ENCODE assay signal across 21 cellular contexts in the genomic region with DNA sequence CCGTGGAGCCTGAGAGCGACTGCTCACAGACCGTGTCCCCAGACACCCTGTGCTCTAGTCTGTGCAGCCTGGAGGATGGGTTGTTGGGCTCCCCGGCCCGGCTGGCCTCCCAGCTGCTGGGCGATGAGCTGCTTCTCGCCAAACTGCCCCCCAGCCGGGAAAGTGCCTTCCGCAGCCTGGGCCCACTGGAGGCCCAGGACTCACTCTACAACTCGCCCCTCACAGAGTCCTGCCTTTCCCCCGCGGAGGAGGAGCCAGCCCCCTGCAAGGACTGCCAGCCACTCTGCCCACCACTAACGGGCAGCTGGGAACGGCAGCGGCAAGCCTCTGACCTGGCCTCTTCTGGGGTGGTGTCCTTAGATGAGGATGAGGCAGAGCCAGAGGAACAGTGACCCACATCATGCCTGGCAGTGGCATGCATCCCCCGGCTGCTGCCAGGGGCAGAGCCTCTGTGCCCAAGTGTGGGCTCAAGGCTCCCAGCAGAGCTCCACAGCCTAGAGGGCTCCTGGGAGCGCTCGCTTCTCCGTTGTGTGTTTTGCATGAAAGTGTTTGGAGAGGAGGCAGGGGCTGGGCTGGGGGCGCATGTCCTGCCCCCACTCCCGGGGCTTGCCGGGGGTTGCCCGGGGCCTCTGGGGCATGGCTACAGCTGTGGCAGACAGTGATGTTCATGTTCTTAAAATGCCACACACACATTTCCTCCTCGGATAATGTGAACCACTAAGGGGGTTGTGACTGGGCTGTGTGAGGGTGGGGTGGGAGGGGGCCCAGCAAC. TPM values are rescaled to one million over a fixed set of nuclear protein-coding genes. Genes with fewer than 3 reads are reported as not detected.
DNase-seq lines count a peak whose midpoint lies in the region; TF ChIP-seq lines count a peak whose summit lies in the region.
"Had no signal": no experiment of that assay in that cellular context is flagged by ENCODE, and none has a peak within 500 bp of the region (broad histone marks: within the 10 kb centered on the region; RNA-seq: fewer than 3 reads in every experiment).

No MANE protein-coding gene starts in this region.

- CTCF ChIA-PET in HEK293 (lab: Yijun Ruan, JAX), result interaction anchor here (0.7 to 3.1 kb wide), 3 partner anchors 11 to 169 kb away, joined by 3 to 13 read pairs (median 3); partner anchors contain the start of genes CLCN2 and POLR2H

- H3K27ac ChIP-seq in HEK293 (ENCODE audit: extremely low read depth, low read depth, low read length), result no peak overlapping the region
- peak overlapping the region; percentile 38 for H3K27ac ChIP-seq in VCaP
- peak overlapping the region; percentile 90 for H3K27ac ChIP-seq in layer of hippocampus (ENCODE audit: low read depth, low read length)
- peak overlapping the region; percentile 55 for H3K27ac ChIP-seq in suprapubic skin
- H3K27ac ChIP-seq: HL-60 had no signal

- H3K9me3 Mint-ChIP-seq in T-helper 2 cell treated with Interferon-gamma antibody and Interleukin-4, amounts not matched to agents 5 μg/mL and 100 μg/mL, for 36 hours, result no peaks in the 10 kb centered on the region
- H3K9me3 Mint-ChIP-seq: IgD-negative memory B cell, immature natural killer cell had no signal

- no peak overlapping the region for H3K4me3 ChIP-seq in HEK293 (ENCODE audit: low read depth, low read length)
- H3K4me3 ChIP-seq in suprapubic skin, result no peak overlapping the region
- H3K4me3 ChIP-seq: coronary artery, heart right ventricle, lung, tibial artery had no signal

- 75% methylated on average over 6 of the region's 24 CpGs for WGBS in suprapubic skin

- TF ChIP-seq EP300 in suprapubic skin (IDR thresholded peaks at IDR 0.05), result no peak

- POLR2A ChIA-PET in HEK293 (lab: Yijun Ruan, JAX), result interaction anchor here (1.5 kb wide), 2 partner anchors 16 to 18 kb away, joined by 5 to 6 read pairs; no protein-coding TSS in a partner anchor

- no peaks in the 10 kb centered on the region for H3K4me1 ChIP-seq in HEK293 (ENCODE audit: control insufficient read depth, insufficient read depth, low read length)
- peaks cover 38% of the 10 kb centered on the region for H3K4me1 ChIP-seq in suprapubic skin

- no peaks in the 10 kb centered on the region for H3K27me3 Mint-ChIP-seq in T-helper 2 cell treated with Interferon-gamma antibody and Interleukin-4, amounts not matched to agents 5 μg/mL and 100 μg/mL, for 36 hours (ENCODE audit: low read depth)
- H3K27me3 Mint-ChIP-seq: activated naive CD8-positive, alpha-beta T cell; IgD-negative memory B cell had no signal

- no peak for TF ChIP-seq POLR2A in suprapubic skin (IDR thresholded peaks at IDR 0.05)

- H3K36me3 ChIP-seq in HEK293 (ENCODE audit: control insufficient read depth in 2 of 2, insufficient read depth in 1 of 2, low read length in 2 of 2) (peaks cover 0 to 56% of the 10 kb centered on the region in 2 experiments; a peak in 1 of 3 replicates), suprapubic skin (peaks cover 26% of the 10 kb centered on the region)

- no peak for TF ChIP-seq CTCF in HEK293 (tag by site-specific recombination; IDR thresholded peaks at IDR 0.05)
- TF ChIP-seq CTCF in VCaP (conservative IDR thresholded peaks at IDR 0.05), result no peak
- TF ChIP-seq CTCF in suprapubic skin (IDR thresholded peaks at IDR 0.05), result no peak

- H3K9me3 ChIP-seq in HEK293 (ENCODE audit: control insufficient read depth, insufficient read depth, low read depth, low read length) (no peaks in the 10 kb centered on the region), suprapubic skin (no peaks in the 10 kb centered on the region)
- H3K9me3 ChIP-seq: heart right ventricle, tibial artery had no signal

- no peak overlapping the region for H3K4me3 Mint-ChIP-seq in T-helper 2 cell treated with Interferon-gamma antibody and Interleukin-4, amounts not matched to agents 5 μg/mL and 100 μg/mL, for 36 hours
- H3K4me3 Mint-ChIP-seq: activated naive CD8-positive, alpha-beta T cell; IgD-negative memory B cell; immature natural killer cell had no signal

- no peak for DNase-seq in suprapubic skin (ENCODE audit: low spot score in 2 of 2)
- DNase-seq in kidney glomerular epithelial cell (lab: John Stamatoyannopoulos, UW), result no peak
- no peak for DNase-seq in T-helper 2 cell treated with Interferon-gamma antibody and Interleukin-4, amounts not matched to agents 5 μg/mL and 100 μg/mL, for 36 hours (ENCODE audit: low spot score)
- no peak for DNase-seq in H4 (ENCODE audit: low spot score)
- DNase-seq: immature natural killer cell, NCI-H1436, SIG-M5, T-helper 1 cell had no signal

- no peak overlapping the region for H3K27ac Mint-ChIP-seq in T-helper 2 cell treated with Interferon-gamma antibody and Interleukin-4, amounts not matched to agents 5 μg/mL and 100 μg/mL, for 36 hours
- H3K27ac Mint-ChIP-seq: activated naive CD8-positive, alpha-beta T cell; immature natural killer cell had no signal

- no peaks in the 10 kb centered on the region for H3K36me3 Mint-ChIP-seq in T-helper 2 cell treated with Interferon-gamma antibody and Interleukin-4, amounts not matched to agents 5 μg/mL and 100 μg/mL, for 36 hours (ENCODE audit: low read depth)

- H3K4me1 Mint-ChIP-seq in T-helper 2 cell treated with Interferon-gamma antibody and Interleukin-4, amounts not matched to agents 5 μg/mL and 100 μg/mL, for 36 hours (ENCODE audit: low read depth), result peaks cover 4% of the 10 kb centered on the region
- H3K4me1 Mint-ChIP-seq: immature natural killer cell had no signal

- H3K27me3 ChIP-seq in layer of hippocampus (ENCODE audit: control insufficient read depth, insufficient read depth, low read length), result no peaks in the 10 kb centered on the region
- no peaks in the 10 kb centered on the region for H3K27me3 ChIP-seq in suprapubic skin
- H3K27me3 ChIP-seq: heart right ventricle, tibial artery had no signal

TF ChIP-seq in HEK293, 187 proteins besides CTCF, POLR2A, EP300 and RAD21:
- TF ChIP-seq ZNF335 (tag by site-specific recombination; conservative IDR thresholded peaks at IDR 0.05) (no peak), ZNF202 (tag by site-specific recombination; IDR thresholded peaks at IDR 0.05; ENCODE audit: borderline replicate concordance) (no peak), HIC1 (tag by site-specific recombination; IDR thresholded peaks at IDR 0.05) (peak; percentile 42), ZNF529 (tag by site-specific recombination; IDR thresholded peaks at IDR 0.05; ENCODE audit: insufficient replicate concordance) (no peak), MEIS1 (CRISPR knock-in tag; IDR thresholded peaks at IDR 0.05; ENCODE audit: borderline replicate concordance) (no peak), KLF16 (tag by site-specific recombination; IDR thresholded peaks at IDR 0.05) (no peak), GLIS1 (tag by site-specific recombination; IDR thresholded peaks at IDR 0.05) (peak; percentile 46; the same call in 1 of the 2 replicates), GLI4 (tag by site-specific recombination; IDR thresholded peaks at IDR 0.05) (no peak), ZNF701 (tag by site-specific recombination; IDR thresholded peaks at IDR 0.05) (no peak)

RNA-seq across cellular contexts. Expression of gene FAM131A, which starts 7.4 kb away (rescaled TPM):
- 10 to 100 TPM; 54.4 to 77.9 (median 65.3) TPM for total RNA-seq in suprapubic skin
- 18.4 and 22.2 TPM in 2 replicates for total RNA-seq in H4 (2014; rRNA removed; shearing (Covaris generic))

RNA-seq across cellular contexts. Expression of gene CLCN2, which starts 16.6 kb away (rescaled TPM):
- total RNA-seq in suprapubic skin, result 1 to 10 TPM; 2.1 to 7.9 (median 3.5) TPM
- total RNA-seq in H4 (2014; rRNA removed; shearing (Covaris generic)), result 3.3 and 4.7 TPM in 2 replicates

RNA-seq across cellular contexts. Expression of gene POLR2H, which starts 16.7 kb away (rescaled TPM):
- 100 to 1,000 TPM in 1 of 4 donors, 10 to 100 TPM in 3; 42.4 to 116 (median 66.2) TPM for total RNA-seq in suprapubic skin
- 250 and 279 TPM in 2 replicates for total RNA-seq in H4 (2014; rRNA removed; shearing (Covaris generic))

RNA-seq across cellular contexts. Expression of gene EIF4G1, which starts 30.4 kb away (rescaled TPM):
- total RNA-seq in suprapubic skin, result 100 to 1,000 TPM; 382 to 463 (median 418) TPM
- total RNA-seq in H4 (2014; rRNA removed; shearing (Covaris generic)), result 216 and 235 TPM in 2 replicates

RNA-seq across cellular contexts. Expression of gene THPO, which starts 33.2 kb away (rescaled TPM):
- under 1 TPM in 1 of 4 donors, not detected in 3; 0.93 TPM for total RNA-seq in suprapubic skin
- total RNA-seq in H4 (2014; rRNA removed; shearing (Covaris generic)), result 0.43 and 0.74 TPM in 2 replicates
- total RNA-seq: Calu3, myocyte, OCI-LY7 had no signal
